In the genomic region with DNA sequence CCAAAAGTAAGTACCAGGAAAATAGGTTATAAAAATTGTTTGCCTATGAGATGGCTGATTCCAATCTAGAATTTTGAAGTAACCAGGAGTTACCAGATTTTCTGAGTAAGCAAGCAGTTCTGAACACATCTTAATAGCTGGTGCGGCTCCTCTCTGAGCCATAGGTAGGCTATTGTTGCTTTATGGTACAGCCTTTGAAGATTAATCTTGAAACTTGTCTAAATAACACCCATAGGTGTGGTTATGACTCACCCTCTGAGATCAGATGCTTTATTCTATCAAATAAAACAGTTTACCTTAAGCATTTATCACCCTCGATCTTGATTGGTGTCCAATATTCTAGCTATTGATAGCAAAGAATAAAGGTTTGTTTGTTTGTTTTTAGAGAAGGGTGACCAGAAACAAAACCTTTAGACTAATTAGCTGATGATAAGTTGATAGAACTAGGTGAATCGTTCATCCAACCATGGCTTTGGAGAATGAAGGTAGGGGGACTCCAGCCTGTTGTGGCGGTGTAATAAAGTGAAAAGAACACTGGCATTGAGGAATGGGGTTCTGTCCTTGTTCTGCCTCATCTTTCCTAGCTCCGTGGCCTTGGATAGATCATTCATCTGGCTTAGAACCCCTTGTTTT, we compare ENCODE assay signal across 12 cellular contexts.
DNase-seq lines count a peak whose midpoint lies in the region; ATAC-seq lines count a peak whose summit lies in the region.
"Had no signal": no experiment of that assay in that cellular context is flagged by ENCODE, and none has a peak within 500 bp of the region (broad histone marks: within the 10 kb centered on the region; RNA-seq: fewer than 3 reads in every experiment).

No MANE protein-coding gene starts in this region.

- DNase-seq in activated CD8-positive, alpha-beta memory T cell treated with anti-CD3 and anti-CD28 coated beads, Interleukin-2, amount 10 ng/mL, durations not matched to agents 7 days and 5 days: peak; percentile 48
- DNase-seq in activated CD8-positive, alpha-beta memory T cell treated with anti-CD3 and anti-CD28 coated beads for 24 hours: no peak
- DNase-seq in left colon: peak in 1 of 2 donors; percentile 47
- no peak for DNase-seq in DMS 273 (lab: John Stamatoyannopoulos, UW; ENCODE audit: unreplicated experiment)
- no peak for DNase-seq in NCI-H2227 (lab: John Stamatoyannopoulos, UW; ENCODE audit: unreplicated experiment)
- no peak for DNase-seq in stimulated activated CD8-positive, alpha-beta memory T cell treated with anti-CD3 and anti-CD28 coated beads, Interleukin-4, amount 100 ng/mL, for 48 hours
- DNase-seq: activated CD4-positive, alpha-beta T cell treated with anti-CD3 and anti-CD28 coated beads, Interleukin-2, amount 10 ng/mL, durations not matched to agents 24 days and 14 days; anterior cingulate cortex; DMS79; NCI-H524 treated with DMSO at 0.1 percent for 48 hours had no signal

- peaks cover 4% of the 10 kb centered on the region for H3K27me3 Mint-ChIP-seq in activated CD8-positive, alpha-beta memory T cell treated with anti-CD3 and anti-CD28 coated beads, Interleukin-2, amount 10 ng/mL, durations not matched to agents 7 days and 5 days

- H3K4me3 Mint-ChIP-seq in activated CD8-positive, alpha-beta memory T cell treated with anti-CD3 and anti-CD28 coated beads, Interleukin-2, amount 10 ng/mL, durations not matched to agents 7 days and 5 days: no peak overlapping the region
- H3K4me3 Mint-ChIP-seq: activated CD4-positive, alpha-beta T cell treated with anti-CD3 and anti-CD28 coated beads, Interleukin-2, amount 10 ng/mL, durations not matched to agents 24 days and 14 days had no signal

- H3K4me1 Mint-ChIP-seq in activated CD8-positive, alpha-beta memory T cell treated with anti-CD3 and anti-CD28 coated beads, Interleukin-2, amount 10 ng/mL, durations not matched to agents 7 days and 5 days: peaks cover 22% of the 10 kb centered on the region

- H3K27ac Mint-ChIP-seq in activated CD8-positive, alpha-beta memory T cell treated with anti-CD3 and anti-CD28 coated beads, Interleukin-2, amount 10 ng/mL, durations not matched to agents 7 days and 5 days: no peak overlapping the region
- H3K27ac Mint-ChIP-seq: activated CD4-positive, alpha-beta T cell treated with anti-CD3 and anti-CD28 coated beads, Interleukin-2, amount 10 ng/mL, durations not matched to agents 24 days and 14 days had no signal

- peaks cover 5% of the 10 kb centered on the region for H3K36me3 Mint-ChIP-seq in activated CD8-positive, alpha-beta memory T cell treated with anti-CD3 and anti-CD28 coated beads, Interleukin-2, amount 10 ng/mL, durations not matched to agents 7 days and 5 days

- intact Hi-C loops in left colon (cut with DNase I, micrococcal nuclease): no loop called here

- peak; percentile 99 for ATAC-seq in activated CD8-positive, alpha-beta memory T cell treated with anti-CD3 and anti-CD28 coated beads, Interleukin-2, amount 10 ng/mL, durations not matched to agents 7 days and 5 days
- ATAC-seq in GM21717 (IDR thresholded peaks at IDR 0.05; ENCODE audit: unreplicated experiment): peak; percentile 81
- peak; percentile 93 for ATAC-seq in HG03469 (IDR thresholded peaks at IDR 0.05; ENCODE audit: unreplicated experiment)
- peak; percentile 96 for ATAC-seq in left colon

- CTCF ChIA-PET in activated CD8-positive, alpha-beta memory T cell treated with anti-CD3 and anti-CD28 coated beads, Interleukin-2, amount 10 ng/mL, durations not matched to agents 7 days and 5 days (lab: Charles Lee): interaction anchor here (0.7 to 1.2 kb wide), 2 partner anchors 10 to 866 kb away, joined by 3 read pairs; no protein-coding TSS in a partner anchor

- no peaks in the 10 kb centered on the region for H3K9me3 Mint-ChIP-seq in activated CD8-positive, alpha-beta memory T cell treated with anti-CD3 and anti-CD28 coated beads, Interleukin-2, amount 10 ng/mL, durations not matched to agents 7 days and 5 days (ENCODE audit: low read depth)
- H3K9me3 Mint-ChIP-seq: activated CD4-positive, alpha-beta T cell treated with anti-CD3 and anti-CD28 coated beads, Interleukin-2, amount 10 ng/mL, durations not matched to agents 24 days and 14 days had no signal
